ENCODE assay signal across 8 cellular contexts in genomic region chr6:1527098-1527497, GRCh38.
A peak's percentile ranks its signal among the peaks of the same experiment; 100 is the strongest.
DNase-seq lines count a peak whose midpoint lies in the region; ATAC-seq, FAIRE-seq and TF ChIP-seq lines count a peak whose summit lies in the region.

No MANE protein-coding gene starts in this region.

- no peaks in the 10 kb centered on the region for H3K9me3 Mint-ChIP-seq in stimulated activated effector memory CD8-positive, alpha-beta T cell treated with anti-CD3 and anti-CD28 coated beads, Interleukin-12 subunit alpha, Interleukin-12 subunit beta, amount 100 ng/mL, for 72 hours

- TF ChIP-seq EP300 in K562 (IDR thresholded peaks at IDR 0.05; ENCODE audit: low read length): no peak

- intact Hi-C loops in K562 (cut with micrococcal nuclease): no loop called here
- intact Hi-C loops in left colon (cut with DNase I, micrococcal nuclease): no loop called here

- H3K4me1 ChIP-seq in K562 (replicated peaks in 1 of 2; ENCODE audit: control insufficient read depth in 2 of 2, insufficient read depth in 2 of 2, low read length in 2 of 2): peaks cover 0 to 8% of the 10 kb centered on the region in 2 experiments; a peak in 2 of 5 replicates

- ATAC-seq in K562: no peak
- ATAC-seq in left colon: peak; percentile 48
- peak; percentile 75 for ATAC-seq in stimulated activated effector memory CD8-positive, alpha-beta T cell treated with anti-CD3 and anti-CD28 coated beads, Interleukin-12 subunit alpha, Interleukin-12 subunit beta, amount 100 ng/mL, for 72 hours
- ATAC-seq in HG02884 (IDR thresholded peaks at IDR 0.05; ENCODE audit: unreplicated experiment): no peak
- no peak for ATAC-seq in HG03442 (IDR thresholded peaks at IDR 0.05; ENCODE audit: unreplicated experiment)

- POLR2A ChIA-PET in K562 (lab: Yijun Ruan, JAX): no interaction called here

- H3K36me3 Mint-ChIP-seq in stimulated activated effector memory CD8-positive, alpha-beta T cell treated with anti-CD3 and anti-CD28 coated beads, Interleukin-12 subunit alpha, Interleukin-12 subunit beta, amount 100 ng/mL, for 72 hours: no peaks in the 10 kb centered on the region

- H3K27ac Mint-ChIP-seq in stimulated activated effector memory CD8-positive, alpha-beta T cell treated with anti-CD3 and anti-CD28 coated beads, Interleukin-12 subunit alpha, Interleukin-12 subunit beta, amount 100 ng/mL, for 72 hours: peak overlapping the region; percentile 23

- H3K36me3 ChIP-seq in K562 (ENCODE audit: control insufficient read depth, insufficient read depth, low read length): no peaks in the 10 kb centered on the region

- H3K4me2 ChIP-seq in K562 (ENCODE audit: insufficient read depth, low read length): no peak overlapping the region

- no peak overlapping the region for H3K27ac ChIP-seq in K562 (ENCODE audit: extremely low read depth, low read depth, low read length)

- H3K4me1 Mint-ChIP-seq in stimulated activated effector memory CD8-positive, alpha-beta T cell treated with anti-CD3 and anti-CD28 coated beads, Interleukin-12 subunit alpha, Interleukin-12 subunit beta, amount 100 ng/mL, for 72 hours: peaks cover 36% of the 10 kb centered on the region

- no peak for TF ChIP-seq CTCF in K562 (IDR thresholded peaks at IDR 0.05 in 2 of 3, conservative IDR thresholded peaks at IDR 0.05 in 1 of 3; ENCODE audit: insufficient read depth in 2 of 3, low read depth in 1 of 3, low read length in 3 of 3)

- no peak overlapping the region for H2AFZ ChIP-seq in K562 (ENCODE audit: low read depth, low read length)

- H4K20me1 ChIP-seq in K562 (replicated peaks; ENCODE audit: control insufficient read depth, insufficient read depth, low read length): no peaks in the 10 kb centered on the region

- FAIRE-seq in K562 (lab: Jason Lieb, UNC): no peak

- in situ Hi-C loops in K562 (cut with MboI): no loop called here

- no TSS peak for BruUV-seq in K562 (replicated peaks; lab: Mats Ljungman, UMichigan)

- DNase-seq in ELR (ENCODE audit: low read depth): peak; percentile 14
- DNase-seq in LHCN-M2 (ENCODE audit: low read depth): peak; percentile 37
- DNase-seq in K562 (ENCODE audit: extremely low read depth in 1 of 4, low spot score in 3 of 4): no peak
- DNase-seq in left colon: peak in 1 of 2 donors; percentile 28
- DNase-seq in stimulated activated effector memory CD8-positive, alpha-beta T cell treated with anti-CD3 and anti-CD28 coated beads, Interleukin-12 subunit alpha, Interleukin-12 subunit beta, amount 100 ng/mL, for 72 hours (ENCODE audit: low spot score in 2 of 2): peak in 1 of 2 donors; percentile 60
- DNase-seq in hepatic stellate cell (ENCODE audit: low spot score): no peak

- WGBS in K562 (ENCODE audit: insufficient coverage, low coverage, missing lambda C conversion rate): 2% methylated on average over 10 of the region's 10 CpGs

- TF ChIP-seq POLR2A in K562 (conservative IDR thresholded peaks at IDR 0.05): no peak

- no peaks in the 10 kb centered on the region for H3K9me3 ChIP-seq in K562 (replicated peaks; ENCODE audit: control insufficient read depth, insufficient read depth, low read depth, low read length)

- no peak for TF ChIP-seq RAD21 in K562 (CRISPR knock-in tag; conservative IDR thresholded peaks at IDR 0.05 in 1 of 2, IDR thresholded peaks at IDR 0.05 in 1 of 2)

- H3K4me3 Mint-ChIP-seq in stimulated activated effector memory CD8-positive, alpha-beta T cell treated with anti-CD3 and anti-CD28 coated beads, Interleukin-12 subunit alpha, Interleukin-12 subunit beta, amount 100 ng/mL, for 72 hours: no peak overlapping the region

- no peak overlapping the region for H3K4me3 ChIP-seq in K562

- H3K79me2 ChIP-seq in K562 (ENCODE audit: control insufficient read depth, insufficient read depth, low read length): no peaks in the 10 kb centered on the region

- H3K27me3 ChIP-seq in K562 (ENCODE audit: control insufficient read depth in 2 of 2, insufficient read depth in 2 of 2, low read length in 2 of 2): peaks cover 8 to 56% of the 10 kb centered on the region in 2 experiments

- CTCF ChIA-PET in K562 (lab: Yijun Ruan, JAX; ENCODE audit: low intra/inter-chr PET ratio): no interaction called here

- no peak overlapping the region for H3K9ac ChIP-seq in K562 (ENCODE audit: insufficient read depth in 1 of 2, low read depth in 2 of 2, low read length in 2 of 2)

- no peaks in the 10 kb centered on the region for H3K9me1 ChIP-seq in K562 (ENCODE audit: control insufficient read depth, insufficient read depth, low read length)

TF ChIP-seq in K562, 482 proteins besides CTCF, POLR2A, EP300 and RAD21:
- TF ChIP-seq PPARD (CRISPR knock-in tag; IDR thresholded peaks at IDR 0.05) (no peak), USF1 (CRISPR knock-in tag; IDR thresholded peaks at IDR 0.05) (0 out of 2 replicates have a peak, but pooled peaks have one; percentile 26), SIRT6 (IDR thresholded peaks at IDR 0.05; ENCODE audit: low read depth, low read length) (no peak), TAF9B (IDR thresholded peaks at IDR 0.05; ENCODE audit: partially characterized antibody) (no peak), ZNF146 (CRISPR knock-in tag; IDR thresholded peaks at IDR 0.05; ENCODE audit: unreplicated experiment) (no peak), TARDBP (IDR thresholded peaks at IDR 0.05) (no peak), BDP1 (IDR thresholded peaks at IDR 0.05; ENCODE audit: insufficient read depth, insufficient read length) (no peak), USF2 (CRISPR knock-in tag; IDR thresholded peaks at IDR 0.05) (peak; percentile 39)

Comparison
In these comparisons a context has a peak if more than half of its experiments do, and no peak if none do; other contexts are left out.
1. DNase-seq: peak in ELR (single experiment) and LHCN-M2 (single experiment); none in K562 (0 of 4) and hepatic stellate cell (single experiment).
2. ATAC-seq: peak in left colon (single experiment) and stimulated activated effector memory CD8-positive, alpha-beta T cell treated with anti-CD3 and anti-CD28 coated beads, Interleukin-12 subunit alpha, Interleukin-12 subunit beta, amount 100 ng/mL, for 72 hours (single experiment); none in K562 (single experiment), HG02884 (single experiment) and HG03442 (single experiment).